ENCODE assay signal across 8 cellular contexts in genomic region chr22:19766506-19767426, GRCh38. TPM values are rescaled to one million over a fixed set of nuclear protein-coding genes. Genes with fewer than 3 reads are reported as not detected.
DNase-seq lines count a peak whose midpoint lies in the region; ATAC-seq and TF ChIP-seq lines count a peak whose summit lies in the region.

No MANE protein-coding gene starts in this region.

- peaks cover 0 to 5% (median 0%) of the 10 kb centered on the region in 3 donors for H3K36me3 Mint-ChIP-seq in naive thymus-derived CD8-positive, alpha-beta T cell

- H3K4me1 ChIP-seq in upper lobe of left lung = peaks cover 21 to 39% (median 24%) of the 10 kb centered on the region in 4 donors

- no peak for TF ChIP-seq POLR2A in upper lobe of left lung (IDR thresholded peaks at IDR 0.05)

- H3K36me3 ChIP-seq in GM06990 (ENCODE audit: control insufficient read depth, insufficient read depth, low read length) (no peaks in the 10 kb centered on the region), upper lobe of left lung (no peaks in the 10 kb centered on the region)

- peaks cover 31 to 81% (median 47%) of the 10 kb centered on the region in 5 donors for H3K27me3 Mint-ChIP-seq in naive thymus-derived CD8-positive, alpha-beta T cell

- H3K4me3 ChIP-seq in GM06990 (replicated peaks; ENCODE audit: low read depth, low read length) = peak overlapping the region; percentile 14; the same call in 1 of the 2 replicates
- peak overlapping the region in 3 of 4 donors; percentile 36 to 44 (median 44) for H3K4me3 ChIP-seq in upper lobe of left lung

- peak; percentile 65 to 76 for ATAC-seq in naive thymus-derived CD8-positive, alpha-beta T cell
- ATAC-seq in upper lobe of left lung (ENCODE audit: low FRiP score in 2 of 2) (peak in 1 of 2 donors; percentile 69), HG03521 (IDR thresholded peaks at IDR 0.05; ENCODE audit: unreplicated experiment) (no peak)

- peaks cover 5 to 20% (median 14%) of the 10 kb centered on the region in 4 donors for H3K4me1 Mint-ChIP-seq in naive thymus-derived CD8-positive, alpha-beta T cell

- DNase-seq in GM06990 (ENCODE audit: extremely low read depth, insufficient read length) = peak; percentile 43
- peak in 3 of 5 donors; percentile 35 to 69 (median 37) for DNase-seq in T-helper 1 cell
- peak; percentile 20 for DNase-seq in central memory CD4-positive, alpha-beta T cell
- peak in 7 of 10 donors; percentile 16 to 40 (median 25) for DNase-seq in naive thymus-derived CD8-positive, alpha-beta T cell
- peak; percentile 52 to 91 for DNase-seq in upper lobe of left lung
- DNase-seq in NCI-H510A (lab: John Stamatoyannopoulos, UW) = no peak
- DNase-seq in DMS114 treated with DMSO at 0.1 percent for 48 hours (lab: John Stamatoyannopoulos, UW; ENCODE audit: unreplicated experiment) = no peak

- 0 to 17% methylated on average over 6 to 58 of the region's 105 CpGs for WGBS in upper lobe of left lung, 2 donors

- no peaks in the 10 kb centered on the region for H3K9me3 ChIP-seq in upper lobe of left lung

- H3K27ac Mint-ChIP-seq in naive thymus-derived CD8-positive, alpha-beta T cell = no peak overlapping the region

- POLR2A ChIA-PET in naive thymus-derived CD8-positive, alpha-beta T cell (lab: Charles Lee) = no interaction called here

- H3K4me3 Mint-ChIP-seq in naive thymus-derived CD8-positive, alpha-beta T cell = peak overlapping the region in 9 of 10 donors; percentile 12 to 69 (median 54)

- no peaks in the 10 kb centered on the region; the same call in none of the 2 replicates for H3K27me3 ChIP-seq in GM06990 (replicated peaks; ENCODE audit: control insufficient read depth, insufficient read depth, low read length)
- peaks cover 2 to 54% (median 31%) of the 10 kb centered on the region in 4 donors for H3K27me3 ChIP-seq in upper lobe of left lung

- peak overlapping the region in 1 of 4 donors; percentile 40 for H3K27ac ChIP-seq in upper lobe of left lung

- H3K9me3 Mint-ChIP-seq in naive thymus-derived CD8-positive, alpha-beta T cell = peaks cover 0 to 1% (median 0%) of the 10 kb centered on the region in 9 donors

- TF ChIP-seq CTCF in GM06990 (IDR thresholded peaks at IDR 0.05; ENCODE audit: insufficient read depth, low read length, poor library complexity, severe bottlenecking) = peak; percentile 49
- TF ChIP-seq CTCF in upper lobe of left lung (IDR thresholded peaks at IDR 0.05) = no peak

- TF ChIP-seq EP300 in upper lobe of left lung (IDR thresholded peaks at IDR 0.05) = no peak

RNA-seq across cellular contexts. Expression of gene TBX1, which starts 6.2 kb away (rescaled TPM):
- total RNA-seq in naive thymus-derived CD8-positive, alpha-beta T cell = not detected
- not detected for polyA plus RNA-seq in naive thymus-derived CD8-positive, alpha-beta T cell
- total RNA-seq in upper lobe of left lung = 10 to 100 TPM in 2 of 6 donors, 1 to 10 TPM in 4; 1.0 to 12.2 (median 5.4) TPM

RNA-seq across cellular contexts. Expression of gene GP1BB, which starts 43.4 kb away (rescaled TPM):
- total RNA-seq in naive thymus-derived CD8-positive, alpha-beta T cell = under 1 TPM in 1 of 2 experiments, not detected in 1; 0.34 TPM
- polyA plus RNA-seq in naive thymus-derived CD8-positive, alpha-beta T cell = not detected
- total RNA-seq in upper lobe of left lung = 10 to 100 TPM in 1 of 6 donors, 1 to 10 TPM in 5; 1.5 to 23.7 (median 6.6) TPM

RNA-seq across cellular contexts. Expression of gene SEPTIN5, which starts 52.5 kb away (rescaled TPM):
- total RNA-seq in naive thymus-derived CD8-positive, alpha-beta T cell = 1 to 10 TPM in 1 of 2 experiments, under 1 TPM in 1; 0.55 to 1.5 TPM
- under 1 TPM in 1 of 3 donors, not detected in 2; 0.32 TPM for polyA plus RNA-seq in naive thymus-derived CD8-positive, alpha-beta T cell
- 10 to 100 TPM in 5 of 6 donors, 1 to 10 TPM in 1; 6.0 to 30.0 (median 17.1) TPM for total RNA-seq in upper lobe of left lung

Comparison
In these comparisons a context has a peak if more than half of its experiments do, and no peak if none do; other contexts are left out.
1. DNase-seq: peak in GM06990 (single experiment), T-helper 1 cell (3 of 5), central memory CD4-positive, alpha-beta T cell (single experiment), naive thymus-derived CD8-positive, alpha-beta T cell (7 of 10) and upper lobe of left lung (2 of 2); none in NCI-H510A (single experiment) and DMS114 treated with DMSO at 0.1 percent for 48 hours (single experiment).